Comparison of ENCODE assay signal across 8 cellular contexts in the genomic region with DNA sequence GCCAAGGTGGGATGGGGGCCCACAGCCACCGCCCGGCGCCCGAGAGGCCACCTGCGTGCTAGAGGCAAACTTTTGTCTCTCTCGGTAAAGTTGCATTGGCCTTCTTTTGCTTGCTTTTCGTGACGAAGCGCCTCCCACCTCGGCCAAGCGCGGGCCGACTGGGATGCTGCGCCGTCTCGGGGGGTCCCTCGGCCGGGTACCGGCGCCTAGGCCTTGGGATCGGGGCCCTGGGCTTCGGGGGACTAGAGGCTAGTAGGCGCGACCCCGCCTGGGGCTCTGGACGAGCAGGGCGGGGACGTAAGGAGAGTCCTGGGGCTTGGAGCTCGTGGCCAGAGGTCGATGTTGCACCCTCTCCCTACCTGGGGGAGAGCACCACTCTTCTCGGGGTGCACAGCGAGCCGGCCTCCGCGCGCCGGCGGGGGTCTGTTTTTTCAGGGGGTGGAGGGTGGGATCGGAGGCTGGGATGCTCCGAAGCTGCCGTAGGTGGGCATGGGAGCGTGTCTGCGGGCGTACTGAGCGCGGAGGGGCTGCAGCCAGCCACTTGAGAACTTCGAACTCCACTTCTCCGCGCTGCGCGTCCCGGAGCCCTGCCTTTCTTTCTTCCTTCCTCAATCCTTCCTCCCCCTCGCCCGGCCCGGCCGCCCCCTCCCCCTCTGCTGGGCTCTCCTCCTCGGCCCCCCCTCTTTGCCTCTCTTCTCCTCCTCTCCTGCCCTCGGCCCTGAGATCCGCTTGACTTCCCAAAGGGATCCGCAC. TPM values are rescaled to one million over a fixed set of nuclear protein-coding genes. Genes with fewer than 3 reads are reported as not detected.
DNase-seq lines count a peak whose midpoint lies in the region; FAIRE-seq and TF ChIP-seq lines count a peak whose summit lies in the region.

No MANE protein-coding gene starts in this region.

- H3K9me3 ChIP-seq in NT2/D1 (ENCODE audit: insufficient read depth, low read length), result no peaks in the 10 kb centered on the region
- no peaks in the 10 kb centered on the region for H3K9me3 ChIP-seq in esophagus (ENCODE audit: control insufficient read depth in 2 of 2, insufficient read depth in 1 of 2, low read depth in 1 of 2, low read length in 1 of 2)
- H3K9me3 ChIP-seq in osteoblast (ENCODE audit: low read depth, low read length), result no peaks in the 10 kb centered on the region

- H4K20me1 ChIP-seq in osteoblast (ENCODE audit: insufficient read depth, low read length), result peaks cover 12% of the 10 kb centered on the region

- H3K4me2 ChIP-seq in osteoblast (ENCODE audit: insufficient read depth, low read length), result peak overlapping the region; percentile 90

- H3K36me3 ChIP-seq in NT2/D1 (ENCODE audit: insufficient read depth, insufficient read length, low read length) (peaks cover 10% of the 10 kb centered on the region), esophagus (ENCODE audit: control insufficient read depth in 2 of 2, insufficient read depth in 2 of 2, low read length in 1 of 2) (no peaks in the 10 kb centered on the region), osteoblast (ENCODE audit: insufficient read depth, low read length) (no peaks in the 10 kb centered on the region)

- WGBS in esophagus, 2 donors, result 0 to 1% methylated on average over 54 to 60 of the region's 60 CpGs

- H3K4me3 ChIP-seq in NT2/D1 (ENCODE audit: insufficient read length, low read depth), result peak overlapping the region; percentile 81
- H3K4me3 ChIP-seq in esophagus (ENCODE audit: low read depth in 1 of 2, low read length in 2 of 2), result peak overlapping the region; percentile 40 to 47
- H3K4me3 ChIP-seq in osteoblast (ENCODE audit: insufficient read depth, low read length), result peak overlapping the region; percentile 88

- H3K27me3 ChIP-seq in NT2/D1 (ENCODE audit: insufficient read depth, insufficient read length) (no peaks in the 10 kb centered on the region), esophagus (ENCODE audit: control insufficient read depth in 1 of 2, insufficient read depth in 2 of 2, low read length in 2 of 2) (no peaks in the 10 kb centered on the region), osteoblast (ENCODE audit: insufficient read depth, low read length) (no peaks in the 10 kb centered on the region)

- FAIRE-seq in RCC 7860 (lab: Jason Lieb, UNC), result no peak

- H3K9ac ChIP-seq in NT2/D1 (ENCODE audit: insufficient read length, low read depth), result peak overlapping the region; percentile 95

- H3K27ac ChIP-seq in C4-2B (peak overlapping the region; percentile 22; the same call in 1 of the 2 replicates), esophagus (ENCODE audit: low read depth in 2 of 2, low read length in 1 of 2) (peak overlapping the region; percentile 34 to 46), osteoblast (ENCODE audit: low read depth, low read length) (peak overlapping the region; percentile 81)

- TF ChIP-seq CTCF in C4-2B (conservative IDR thresholded peaks at IDR 0.05), result no peak
- no peak for TF ChIP-seq CTCF in osteoblast (IDR thresholded peaks at IDR 0.05; ENCODE audit: extremely low read depth, low read depth, low read length)

- H3K4me1 ChIP-seq in NT2/D1 (ENCODE audit: insufficient read depth, insufficient read length), result peaks cover 13% of the 10 kb centered on the region
- peaks cover 2 to 7% of the 10 kb centered on the region in 2 donors for H3K4me1 ChIP-seq in esophagus (ENCODE audit: control insufficient read depth in 2 of 2, insufficient read depth in 2 of 2, low read length in 1 of 2)
- H3K4me1 ChIP-seq in osteoblast (ENCODE audit: insufficient read depth, low read length), result peaks cover 29% of the 10 kb centered on the region

- H3K79me2 ChIP-seq in osteoblast (ENCODE audit: insufficient read depth, low read length), result peaks cover 41% of the 10 kb centered on the region

- DNase-seq in NT2/D1 (ENCODE audit: low read depth, low spot score) (no peak), osteoblast (ENCODE audit: insufficient read length, low spot score, missing footprints) (peak; percentile 90), SK-N-DZ (ENCODE audit: low spot score) (no peak), RCC 7860 (ENCODE audit: low spot score) (no peak), kidney tubule cell (ENCODE audit: low spot score) (no peak), NCI-H1092 treated with DMSO at 0.1 percent for 48 hours (lab: John Stamatoyannopoulos, UW) (no peak)

- H2AFZ ChIP-seq in osteoblast (ENCODE audit: low read length), result peak overlapping the region; percentile 79

RNA-seq across cellular contexts. Expression of a gene that starts 0.7 kb away (rescaled TPM):
- under 1 TPM; 0.31 to 0.35 TPM for polyA plus RNA-seq in esophagus
- 3.8 and 10.1 TPM in 2 replicates for total RNA-seq in osteoblast
- polyA plus RNA-seq in SK-N-DZ (2014; cell fraction: cytosol; rRNA removed), result 5.9 and 6.5 TPM in 2 replicates
- polyA plus RNA-seq in SK-N-DZ (2014; cell fraction: nucleus; rRNA removed), result 7.2 and 10.6 TPM in 2 replicates

Comparison
In these comparisons a context has a peak if more than half of its experiments do, and no peak if none do; other contexts are left out.
1. H3K27ac ChIP-seq: peak in every context shown above with its lines; median percentile 81 in osteoblast; 40 in esophagus; 22 in C4-2B.